3 cellular contexts compared by ENCODE assay signal in genomic region chr14:104707629-104708595, GRCh38.
A peak's percentile ranks its signal among the peaks of the same experiment; 100 is the strongest.
TF ChIP-seq lines count a peak whose summit lies in the region.

No MANE protein-coding gene starts in this region.

TF ChIP-seq in GM23338, 12 proteins besides CTCF, POLR2A, EP300 and RAD21:
- TF ChIP-seq JUNB (IDR thresholded peaks at IDR 0.05; ENCODE audit: unreplicated experiment) (no peak), STAT1 (IDR thresholded peaks at IDR 0.05; ENCODE audit: unreplicated experiment) (no peak), ETS1 (IDR thresholded peaks at IDR 0.05) (no peak), ZNF331 (CRISPR knock-in tag; IDR thresholded peaks at IDR 0.05; ENCODE audit: low read depth) (no peak), POLR2AphosphoS5 (IDR thresholded peaks at IDR 0.05; ENCODE audit: low read depth) (no peak)

TF ChIP-seq in WTC11, 78 proteins besides CTCF, POLR2A, EP300 and RAD21:
- TF ChIP-seq ZNF219 (CRISPR knock-in tag; IDR thresholded peaks at IDR 0.05; ENCODE audit: borderline replicate concordance) (no peak), ETV6 (CRISPR knock-in tag; IDR thresholded peaks at IDR 0.05) (no peak), AR (CRISPR knock-in tag; IDR thresholded peaks at IDR 0.05) (no peak), ZNF425 (CRISPR knock-in tag; conservative IDR thresholded peaks at IDR 0.05) (no peak), ZNF423 (CRISPR knock-in tag; IDR thresholded peaks at IDR 0.05) (no peak), STAT6 (CRISPR knock-in tag; conservative IDR thresholded peaks at IDR 0.05; ENCODE audit: low read depth) (no peak), NR2C2 (CRISPR knock-in tag; IDR thresholded peaks at IDR 0.05) (no peak), FOXP4 (CRISPR knock-in tag; IDR thresholded peaks at IDR 0.05) (0 out of 2 replicates have a peak, but pooled peaks have one; percentile 30), MXD4 (CRISPR knock-in tag; IDR thresholded peaks at IDR 0.05; ENCODE audit: borderline replicate concordance) (no peak), PRRX2 (CRISPR knock-in tag; IDR thresholded peaks at IDR 0.05) (no peak), ZNF138 (CRISPR knock-in tag; conservative IDR thresholded peaks at IDR 0.05) (no peak), E2F4 (CRISPR knock-in tag; IDR thresholded peaks at IDR 0.05; ENCODE audit: borderline replicate concordance, low read depth) (no peak), ZNF121 (CRISPR knock-in tag; IDR thresholded peaks at IDR 0.05) (peak; percentile 56; the same call in 1 of the 2 replicates), CREM (CRISPR knock-in tag; IDR thresholded peaks at IDR 0.05) (no peak)
TF ChIP-seq in WTC11: peak in this region for 2.

TF ChIP-seq in HepG2, 621 proteins besides CTCF, POLR2A, EP300 and RAD21:
- no peak for TF ChIP-seq AHR (CRISPR knock-in tag; IDR thresholded peaks at IDR 0.05)
- 0 out of 2 replicates have a peak, but pooled peaks have one; percentile 12 for TF ChIP-seq HNRNPL (IDR thresholded peaks at IDR 0.05; ENCODE audit: low read depth, low read length)
- TF ChIP-seq RBM22 (optimal IDR thresholded peaks at IDR 0.05; ENCODE audit: low read length): peak; percentile 47
- TF ChIP-seq ZNF317 (CRISPR knock-in tag; IDR thresholded peaks at IDR 0.05): no peak
- TF ChIP-seq ZNF75D (CRISPR knock-in tag; IDR thresholded peaks at IDR 0.05; ENCODE audit: borderline replicate concordance): no peak
- peak; percentile 40 for TF ChIP-seq AGO1 (IDR thresholded peaks at IDR 0.05; ENCODE audit: low read depth, low read length, poor library complexity, severe bottlenecking)
- TF ChIP-seq MIXL1 (CRISPR knock-in tag; IDR thresholded peaks at IDR 0.05): no peak
- TF ChIP-seq FOXP1 (IDR thresholded peaks at IDR 0.05): no peak
- no peak for TF ChIP-seq FOXP1 (CRISPR knock-in tag; IDR thresholded peaks at IDR 0.05)
- 0 out of 2 replicates have a peak, but pooled peaks have one; percentile 26 for TF ChIP-seq ZNF687 (CRISPR knock-in tag; IDR thresholded peaks at IDR 0.05)
- TF ChIP-seq GLI4 (CRISPR knock-in tag; IDR thresholded peaks at IDR 0.05; ENCODE audit: borderline replicate concordance): no peak
- no peak for TF ChIP-seq RXRB (CRISPR knock-in tag; IDR thresholded peaks at IDR 0.05; ENCODE audit: borderline replicate concordance)
- no peak for TF ChIP-seq ZNF749 (CRISPR knock-in tag; IDR thresholded peaks at IDR 0.05; ENCODE audit: borderline replicate concordance)
- no peak for TF ChIP-seq ZKSCAN8 (CRISPR knock-in tag; IDR thresholded peaks at IDR 0.05; ENCODE audit: borderline replicate concordance)
- TF ChIP-seq KDM2A (CRISPR knock-in tag; IDR thresholded peaks at IDR 0.05; ENCODE audit: borderline replicate concordance, low read depth): peak; percentile 12; the same call in 1 of the 2 replicates
- no peak for TF ChIP-seq IKZF4 (CRISPR knock-in tag; IDR thresholded peaks at IDR 0.05; ENCODE audit: borderline replicate concordance, low read depth, not compliant biosample characterization)
- TF ChIP-seq ZNF7 (CRISPR knock-in tag; IDR thresholded peaks at IDR 0.05): no peak
- no peak for TF ChIP-seq ZBTB33 (CRISPR knock-in tag; IDR thresholded peaks at IDR 0.05)
- TF ChIP-seq AGO2 (optimal IDR thresholded peaks at IDR 0.05; ENCODE audit: low read depth, low read length): peak; percentile 63
